8 cellular contexts compared by ENCODE assay signal in the genomic region with DNA sequence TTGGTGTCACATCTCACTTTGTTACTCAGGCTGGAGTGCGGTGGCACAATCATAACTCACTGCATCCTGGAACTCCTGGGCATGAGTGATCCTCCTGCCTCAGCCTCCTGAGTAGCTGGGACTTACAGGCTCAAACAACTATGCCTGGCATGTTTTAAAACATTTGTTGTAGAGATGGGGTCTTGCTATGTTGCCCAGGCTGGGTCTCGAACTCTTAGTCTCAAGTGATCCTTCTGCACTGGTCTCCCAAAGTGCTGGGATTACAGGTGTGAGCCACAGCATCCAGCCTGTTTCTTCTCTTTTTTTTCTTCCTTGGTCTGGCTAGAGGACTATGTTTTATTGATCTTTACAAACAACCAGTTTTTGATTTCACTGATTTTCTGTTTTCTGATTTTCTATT.
"Had no signal": no experiment of that assay in that cellular context is flagged by ENCODE, and none has a peak within 500 bp of the region (broad histone marks: within the 10 kb centered on the region; RNA-seq: fewer than 3 reads in every experiment).

No MANE protein-coding gene starts in this region.

- FAIRE-seq: HTR-8/SVneo had no signal

- H3K9ac ChIP-seq: GM23248 had no signal

- H3K4me1 ChIP-seq: HAP-1 had no signal

- H3K9me3 ChIP-seq: HAP-1 had no signal

- H3K27ac Mint-ChIP-seq: IgD-negative memory B cell had no signal

- H3K36me3 ChIP-seq: HAP-1 had no signal

- ATAC-seq: HCT116 had no signal

- H3K27ac ChIP-seq: GM23248 had no signal

- H3K27me3 Mint-ChIP-seq: IgD-negative memory B cell had no signal

- H3K4me3 Mint-ChIP-seq: IgD-negative memory B cell had no signal

- H3K4me3 ChIP-seq: GM23248, HAP-1 had no signal

- DNase-seq: GM23248, GOT3, H7, KG1 had no signal

- H2AFZ ChIP-seq: GM23248 had no signal
